Comparison of ENCODE assay signal across 1 cellular context in genomic region chr7:41771717-41772116, GRCh38.
TF ChIP-seq lines count a peak whose summit lies in the region.

No MANE protein-coding gene starts in this region.

TF ChIP-seq in GM23338, 12 proteins besides CTCF, POLR2A, EP300 and RAD21:
- TF ChIP-seq ZNF462 (CRISPR knock-in tag; IDR thresholded peaks at IDR 0.05) (no peak), REST (IDR thresholded peaks at IDR 0.05; ENCODE audit: unreplicated experiment) (no peak), EZH2 (IDR thresholded peaks at IDR 0.05; ENCODE audit: low read depth, unreplicated experiment) (no peak), CREB1 (CRISPR knock-in tag; IDR thresholded peaks at IDR 0.05; ENCODE audit: low read depth) (no peak), STAT1 (IDR thresholded peaks at IDR 0.05; ENCODE audit: unreplicated experiment) (no peak), POLR2AphosphoS5 (IDR thresholded peaks at IDR 0.05; ENCODE audit: low read depth) (no peak), ZNF331 (CRISPR knock-in tag; IDR thresholded peaks at IDR 0.05; ENCODE audit: low read depth) (no peak), ZNF114 (CRISPR knock-in tag; IDR thresholded peaks at IDR 0.05) (no peak), EZH2phosphoT487 (IDR thresholded peaks at IDR 0.05; ENCODE audit: unreplicated experiment) (no peak), JUNB (IDR thresholded peaks at IDR 0.05; ENCODE audit: unreplicated experiment) (no peak), ETS1 (IDR thresholded peaks at IDR 0.05) (no peak), NANOG (IDR thresholded peaks at IDR 0.05; ENCODE audit: borderline replicate concordance) (no peak)
